11 cellular contexts compared by ENCODE assay signal in genomic region chr1:231919269-231919886, GRCh38.
DNase-seq lines count a peak whose midpoint lies in the region; ATAC-seq and TF ChIP-seq lines count a peak whose summit lies in the region.
"Had no signal": no experiment of that assay in that cellular context is flagged by ENCODE, and none has a peak within 500 bp of the region (broad histone marks: within the 10 kb centered on the region; RNA-seq: fewer than 3 reads in every experiment).

No MANE protein-coding gene starts in this region.

- no peaks in the 10 kb centered on the region for H3K27me3 Mint-ChIP-seq in activated naive CD4-positive, alpha-beta T cell treated with anti-CD3 and anti-CD28 coated beads for 36 hours (ENCODE audit: low read depth)
- H3K27me3 Mint-ChIP-seq in activated naive CD8-positive, alpha-beta T cell treated with anti-CD3 and anti-CD28 coated beads for 36 hours: no peaks in the 10 kb centered on the region
- H3K27me3 Mint-ChIP-seq in type B pancreatic cell (no peaks in the 10 kb centered on the region), GM23338 (ENCODE audit: insufficient read depth, low read depth, poor library complexity) (peaks cover 7% of the 10 kb centered on the region)

- H3K27me3 ChIP-seq in mesendoderm (ENCODE audit: insufficient read depth, low read length, poor library complexity): no peaks in the 10 kb centered on the region
- no peaks in the 10 kb centered on the region for H3K27me3 ChIP-seq in GM23338 (ENCODE audit: insufficient read depth)
- H3K27me3 ChIP-seq: ascending aorta had no signal

- H3K27ac Mint-ChIP-seq in activated naive CD4-positive, alpha-beta T cell treated with anti-CD3 and anti-CD28 coated beads for 36 hours: peak overlapping the region; percentile 19
- no peak overlapping the region for H3K27ac Mint-ChIP-seq in activated naive CD4-positive, alpha-beta T cell treated with anti-CD3 and anti-CD28 coated beads, Interleukin-2, amount 50 U/mL, for 72 hours
- peak overlapping the region; percentile 65 for H3K27ac Mint-ChIP-seq in activated naive CD8-positive, alpha-beta T cell treated with anti-CD3 and anti-CD28 coated beads for 36 hours
- H3K27ac Mint-ChIP-seq in type B pancreatic cell (peak overlapping the region; percentile 69), GM23338 (no peak overlapping the region)

- H3K9ac ChIP-seq in mesendoderm (ENCODE audit: low read length): no peak overlapping the region

- H3K9me2 ChIP-seq in GM23338 (ENCODE audit: insufficient read depth): no peaks in the 10 kb centered on the region

- ATAC-seq in activated naive CD4-positive, alpha-beta T cell treated with anti-CD3 and anti-CD28 coated beads, Interleukin-2, amount 50 U/mL, for 72 hours: no peak
- ATAC-seq in GM23338: no peak
- ATAC-seq in omental fat pad (ENCODE audit: low FRiP score): no peak
- ATAC-seq: K562 had no signal

- intact Hi-C loops in activated naive CD4-positive, alpha-beta T cell treated with anti-CD3 and anti-CD28 coated beads for 36 hours (cut with micrococcal nuclease): loop anchor here (5.0 kb wide), 1 partner anchor 713 kb away; the partner anchor contains the start of gene SIPA1L2

- H3K4me3 ChIP-seq in mesendoderm (ENCODE audit: low read length) (no peak overlapping the region), GM23338 (no peak overlapping the region)
- H3K4me3 ChIP-seq: ascending aorta, K562 had no signal

- H2BK5ac ChIP-seq in mesendoderm (ENCODE audit: low read length): no peak overlapping the region

- H3K9me3 Mint-ChIP-seq in activated naive CD4-positive, alpha-beta T cell treated with anti-CD3 and anti-CD28 coated beads for 36 hours: no peaks in the 10 kb centered on the region
- no peaks in the 10 kb centered on the region for H3K9me3 Mint-ChIP-seq in activated naive CD4-positive, alpha-beta T cell treated with anti-CD3 and anti-CD28 coated beads, Interleukin-2, amount 50 U/mL, for 72 hours
- no peaks in the 10 kb centered on the region for H3K9me3 Mint-ChIP-seq in activated naive CD8-positive, alpha-beta T cell treated with anti-CD3 and anti-CD28 coated beads for 36 hours
- H3K9me3 Mint-ChIP-seq in type B pancreatic cell (no peaks in the 10 kb centered on the region), GM23338 (no peaks in the 10 kb centered on the region)

- no peak overlapping the region for H2AFZ ChIP-seq in GM23338

- peaks cover 63% of the 10 kb centered on the region for H3K4me1 Mint-ChIP-seq in activated naive CD4-positive, alpha-beta T cell treated with anti-CD3 and anti-CD28 coated beads for 36 hours (ENCODE audit: low read depth)
- H3K4me1 Mint-ChIP-seq in activated naive CD8-positive, alpha-beta T cell treated with anti-CD3 and anti-CD28 coated beads for 36 hours: peaks cover 69% of the 10 kb centered on the region
- H3K4me1 Mint-ChIP-seq in type B pancreatic cell (ENCODE audit: unreplicated experiment) (peaks cover 24% of the 10 kb centered on the region), GM23338 (peaks cover 20% of the 10 kb centered on the region)

- H3K79me2 ChIP-seq in mesendoderm (ENCODE audit: control insufficient read depth, insufficient read depth, low read length) (no peaks in the 10 kb centered on the region), GM23338 (replicated peaks; ENCODE audit: insufficient read depth) (no peaks in the 10 kb centered on the region)

- H3F3A ChIP-seq in GM23338 (replicated peaks; ENCODE audit: low read depth): no peaks in the 10 kb centered on the region

- no peak for TF ChIP-seq CTCF in type B pancreatic cell (conservative IDR thresholded peaks at IDR 0.05)
- TF ChIP-seq CTCF in GM23338 (conservative IDR thresholded peaks at IDR 0.05; ENCODE audit: low read depth in 2 of 2): no peak
- no peak for TF ChIP-seq CTCF in omental fat pad (IDR thresholded peaks at IDR 0.05)

- H3K18ac ChIP-seq in mesendoderm (ENCODE audit: low read length): no peak overlapping the region

- no peak for DNase-seq in activated naive CD4-positive, alpha-beta T cell treated with anti-CD3 and anti-CD28 coated beads for 36 hours
- no peak for DNase-seq in activated naive CD4-positive, alpha-beta T cell treated with anti-CD3 and anti-CD28 coated beads, Interleukin-2, amount 50 U/mL, for 72 hours (ENCODE audit: low spot score in 2 of 2)
- DNase-seq in activated naive CD8-positive, alpha-beta T cell treated with anti-CD3 and anti-CD28 coated beads for 36 hours: no peak
- DNase-seq in mesendoderm: no peak
- DNase-seq in type B pancreatic cell (ENCODE audit: extremely low spot score, unreplicated experiment): no peak
- no peak for DNase-seq in GM23338 (ENCODE audit: low spot score)
- no peak for DNase-seq in omental fat pad (ENCODE audit: low spot score)
- no peak for DNase-seq in NCI-H2029 treated with DMSO at 0.1 percent for 48 hours (lab: John Stamatoyannopoulos, UW)
- DNase-seq: NCI-H1930 had no signal

- CTCF ChIA-PET in activated naive CD4-positive, alpha-beta T cell treated with anti-CD3 and anti-CD28 coated beads for 36 hours (lab: Charles Lee): interaction anchor here (0.6 to 1.6 kb wide), 3 partner anchors 11 to 52 kb away, joined by 3 to 4 read pairs (median 4); no protein-coding TSS in a partner anchor

- no peaks in the 10 kb centered on the region for H4K20me1 ChIP-seq in GM23338 (replicated peaks; ENCODE audit: insufficient read depth)

- no peak overlapping the region for H3K23ac ChIP-seq in mesendoderm (ENCODE audit: low read length)

- no peak overlapping the region for H3K4me3 Mint-ChIP-seq in activated naive CD4-positive, alpha-beta T cell treated with anti-CD3 and anti-CD28 coated beads for 36 hours
- peak overlapping the region; percentile 49 for H3K4me3 Mint-ChIP-seq in activated naive CD8-positive, alpha-beta T cell treated with anti-CD3 and anti-CD28 coated beads for 36 hours
- no peak overlapping the region for H3K4me3 Mint-ChIP-seq in type B pancreatic cell
- H3K4me3 Mint-ChIP-seq in GM23338: no peak overlapping the region

- H4K8ac ChIP-seq in mesendoderm (ENCODE audit: low read depth, low read length): no peak overlapping the region

- no peak overlapping the region for H3K27ac ChIP-seq in mesendoderm (ENCODE audit: low read depth, low read length)
- no peak overlapping the region for H3K27ac ChIP-seq in GM23338 (ENCODE audit: low read depth)
- H3K27ac ChIP-seq: ascending aorta had no signal

- H2BK15ac ChIP-seq in mesendoderm (replicated peaks; ENCODE audit: low read depth): peak overlapping the region; percentile 61

- H2AK5ac ChIP-seq in mesendoderm (ENCODE audit: low read length): no peak overlapping the region

- no peaks in the 10 kb centered on the region for H3K36me3 Mint-ChIP-seq in activated naive CD4-positive, alpha-beta T cell treated with anti-CD3 and anti-CD28 coated beads for 36 hours (ENCODE audit: low read depth)
- H3K36me3 Mint-ChIP-seq in activated naive CD4-positive, alpha-beta T cell treated with anti-CD3 and anti-CD28 coated beads, Interleukin-2, amount 50 U/mL, for 72 hours: no peaks in the 10 kb centered on the region
- H3K36me3 Mint-ChIP-seq in activated naive CD8-positive, alpha-beta T cell treated with anti-CD3 and anti-CD28 coated beads for 36 hours: no peaks in the 10 kb centered on the region
- H3K36me3 Mint-ChIP-seq in type B pancreatic cell (no peaks in the 10 kb centered on the region), GM23338 (ENCODE audit: low read depth) (no peaks in the 10 kb centered on the region)

- no peaks in the 10 kb centered on the region for H3K79me1 ChIP-seq in mesendoderm (ENCODE audit: low read length)

- H3K56ac ChIP-seq in mesendoderm (ENCODE audit: low read length): no peak overlapping the region

- no peak overlapping the region for H4K5ac ChIP-seq in mesendoderm (ENCODE audit: low read length)

- H3K36me3 ChIP-seq in mesendoderm (ENCODE audit: control insufficient read depth, insufficient read depth, low read length) (no peaks in the 10 kb centered on the region), GM23338 (ENCODE audit: insufficient read depth) (no peaks in the 10 kb centered on the region)
- H3K36me3 ChIP-seq: ascending aorta had no signal

- H3K4ac ChIP-seq in mesendoderm (ENCODE audit: low read depth, low read length): no peak overlapping the region

- no peak overlapping the region for H2BK120ac ChIP-seq in mesendoderm (ENCODE audit: low read depth, low read length)

- H3K4me2 ChIP-seq in mesendoderm (ENCODE audit: low read length) (no peak overlapping the region), GM23338 (no peak overlapping the region)

- peaks cover 6% of the 10 kb centered on the region for H3K4me1 ChIP-seq in mesendoderm (ENCODE audit: control insufficient read depth, low read depth, low read length)
- no peaks in the 10 kb centered on the region for H3K4me1 ChIP-seq in GM23338 (ENCODE audit: insufficient read depth)

- WGBS in mesendoderm (ENCODE audit: extremely low coverage, insufficient coverage, low lambda C conversion rate): no CpG with 5 or more reads among the region's 4 CpGs

TF ChIP-seq in GM23338, 12 proteins besides CTCF, POLR2A, EP300 and RAD21:
- no peak for TF ChIP-seq POLR2AphosphoS5 (IDR thresholded peaks at IDR 0.05; ENCODE audit: low read depth)
- TF ChIP-seq JUNB (IDR thresholded peaks at IDR 0.05; ENCODE audit: unreplicated experiment): no peak
- no peak for TF ChIP-seq STAT1 (IDR thresholded peaks at IDR 0.05; ENCODE audit: unreplicated experiment)

Comparison
In these comparisons a context has a peak if more than half of its experiments do, and no peak if none do; other contexts are left out.
1. H3K27ac Mint-ChIP-seq: peak in activated naive CD4-positive, alpha-beta T cell treated with anti-CD3 and anti-CD28 coated beads for 36 hours (single experiment), activated naive CD8-positive, alpha-beta T cell treated with anti-CD3 and anti-CD28 coated beads for 36 hours (single experiment) and type B pancreatic cell (single experiment); none in activated naive CD4-positive, alpha-beta T cell treated with anti-CD3 and anti-CD28 coated beads, Interleukin-2, amount 50 U/mL, for 72 hours (0 of 2) and GM23338 (single experiment).